In the genomic region with DNA sequence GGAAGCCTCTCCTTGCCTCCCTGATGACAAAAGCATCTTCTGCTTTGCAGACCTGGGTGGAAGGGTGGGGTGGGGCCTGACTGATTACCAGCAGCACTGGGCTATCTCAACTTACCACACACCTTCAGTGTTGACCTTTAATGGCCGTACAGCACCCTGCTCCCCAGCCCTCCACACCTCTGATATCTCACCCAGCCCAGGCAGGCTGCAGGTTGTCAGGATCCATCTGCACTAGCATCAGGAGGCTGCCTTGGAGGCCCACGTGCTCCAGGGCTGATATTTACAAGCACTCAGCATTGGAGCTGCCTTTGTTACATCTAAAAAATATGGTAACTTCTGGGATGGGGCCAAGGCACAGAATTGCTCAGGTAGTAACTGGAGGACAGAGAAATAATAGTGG, we compare ENCODE assay signal across 14 cellular contexts.
DNase-seq lines count a peak whose midpoint lies in the region; ATAC-seq and TF ChIP-seq lines count a peak whose summit lies in the region.
"Had no signal": no experiment of that assay in that cellular context is flagged by ENCODE, and none has a peak within 500 bp of the region (broad histone marks: within the 10 kb centered on the region; RNA-seq: fewer than 3 reads in every experiment).

No MANE protein-coding gene starts in this region.

- DNase-seq in cardiac septum (ENCODE audit: low spot score) = peak; percentile 5
- DNase-seq in heart right ventricle = no peak
- peak; percentile 37 for DNase-seq in SK-N-DZ (ENCODE audit: low spot score)
- DNase-seq in erythroblast (lab: John Stamatoyannopoulos, UW) = peak; percentile 15 to 60
- no peak for DNase-seq in H7
- DNase-seq: ACHN; C1 segment of cervical spinal cord; Calu3; CD4-positive, alpha-beta T cell; DMS79; HCEC 1CT had no signal

- intact Hi-C loops in cardiac septum (cut with DNase I) = no loop called here
- intact Hi-C loops in heart right ventricle (cut with DNase I) = no loop called here

- ATAC-seq in heart right ventricle (no peak), GM18519 (IDR thresholded peaks at IDR 0.05; ENCODE audit: low FRiP score, unreplicated experiment) (no peak), SK-N-SH treated with all-trans-retinoic acid at 6 μM for 48 hours (no peak)
- ATAC-seq: HepG2 had no signal

- peaks cover 0 to 8% (median 0%) of the 10 kb centered on the region in 9 donors for H3K4me1 ChIP-seq in heart right ventricle

- H3K27me3 ChIP-seq in heart right ventricle (no peaks in the 10 kb centered on the region), H7 (ENCODE audit: control insufficient read depth, insufficient read depth, low read length) (no peaks in the 10 kb centered on the region)

- no peaks in the 10 kb centered on the region for H3K9me3 ChIP-seq in heart right ventricle

- 64 to 73% methylated on average over 2 of the region's 2 CpGs for WGBS in heart right ventricle, 2 donors

- no peak for TF ChIP-seq CTCF in heart right ventricle (IDR thresholded peaks at IDR 0.05)

- H3K4me3 ChIP-seq in heart right ventricle (no peak overlapping the region), H7 (ENCODE audit: insufficient read depth, low read depth, low read length) (no peak overlapping the region)

- TF ChIP-seq POLR2A in erythroblast (IDR thresholded peaks at IDR 0.05; ENCODE audit: low read length) = no peak

- no peaks in the 10 kb centered on the region for H3K36me3 ChIP-seq in heart right ventricle
- no peaks in the 10 kb centered on the region for H3K36me3 ChIP-seq in H7 (replicated peaks; ENCODE audit: control insufficient read depth, insufficient read depth, low read length)

- H3K27ac ChIP-seq in heart right ventricle = no peak overlapping the region

TF ChIP-seq in SK-N-SH treated with all-trans-retinoic acid at 6 μM for 48 hours, 23 proteins besides CTCF, POLR2A, EP300 and RAD21:
- no peak for TF ChIP-seq CSDC2 (CRISPR knock-in tag; IDR thresholded peaks at IDR 0.05)
- no peak for TF ChIP-seq TOX (CRISPR knock-in tag; IDR thresholded peaks at IDR 0.05; ENCODE audit: borderline replicate concordance)
- TF ChIP-seq, protein P1, sequence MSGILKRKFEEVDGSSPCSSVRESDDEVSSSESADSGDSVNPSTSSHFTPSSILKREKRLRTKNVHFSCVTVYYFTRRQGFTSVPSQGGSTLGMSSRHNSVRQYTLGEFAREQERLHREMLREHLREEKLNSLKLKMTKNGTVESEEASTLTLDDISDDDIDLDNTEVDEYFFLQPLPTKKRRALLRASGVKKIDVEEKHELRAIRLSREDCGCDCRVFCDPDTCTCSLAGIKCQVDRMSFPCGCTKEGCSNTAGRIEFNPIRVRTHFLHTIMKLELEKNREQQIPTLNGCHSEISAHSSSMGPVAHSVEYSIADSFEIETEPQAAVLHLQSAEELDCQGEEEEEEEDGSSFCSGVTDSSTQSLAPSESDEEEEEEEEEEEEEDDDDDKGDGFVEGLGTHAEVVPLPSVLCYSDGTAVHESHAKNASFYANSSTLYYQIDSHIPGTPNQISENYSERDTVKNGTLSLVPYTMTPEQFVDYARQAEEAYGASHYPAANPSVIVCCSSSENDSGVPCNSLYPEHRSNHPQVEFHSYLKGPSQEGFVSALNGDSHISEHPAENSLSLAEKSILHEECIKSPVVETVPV (CRISPR knock-in tag; IDR thresholded peaks at IDR 0.05) = no peak
- TF ChIP-seq GLIS3 (CRISPR knock-in tag; IDR thresholded peaks at IDR 0.05) = no peak
- no peak for TF ChIP-seq ISL1 (CRISPR knock-in tag; IDR thresholded peaks at IDR 0.05)
- TF ChIP-seq RARB (CRISPR knock-in tag; IDR thresholded peaks at IDR 0.05) = no peak
- no peak for TF ChIP-seq ARNTL (CRISPR knock-in tag; IDR thresholded peaks at IDR 0.05; ENCODE audit: borderline replicate concordance, low read depth)
- TF ChIP-seq ZNF70 (CRISPR knock-in tag; IDR thresholded peaks at IDR 0.05) = no peak
- no peak for TF ChIP-seq TCF4 (CRISPR knock-in tag; IDR thresholded peaks at IDR 0.05; ENCODE audit: borderline replicate concordance)
- TF ChIP-seq, protein P2, sequence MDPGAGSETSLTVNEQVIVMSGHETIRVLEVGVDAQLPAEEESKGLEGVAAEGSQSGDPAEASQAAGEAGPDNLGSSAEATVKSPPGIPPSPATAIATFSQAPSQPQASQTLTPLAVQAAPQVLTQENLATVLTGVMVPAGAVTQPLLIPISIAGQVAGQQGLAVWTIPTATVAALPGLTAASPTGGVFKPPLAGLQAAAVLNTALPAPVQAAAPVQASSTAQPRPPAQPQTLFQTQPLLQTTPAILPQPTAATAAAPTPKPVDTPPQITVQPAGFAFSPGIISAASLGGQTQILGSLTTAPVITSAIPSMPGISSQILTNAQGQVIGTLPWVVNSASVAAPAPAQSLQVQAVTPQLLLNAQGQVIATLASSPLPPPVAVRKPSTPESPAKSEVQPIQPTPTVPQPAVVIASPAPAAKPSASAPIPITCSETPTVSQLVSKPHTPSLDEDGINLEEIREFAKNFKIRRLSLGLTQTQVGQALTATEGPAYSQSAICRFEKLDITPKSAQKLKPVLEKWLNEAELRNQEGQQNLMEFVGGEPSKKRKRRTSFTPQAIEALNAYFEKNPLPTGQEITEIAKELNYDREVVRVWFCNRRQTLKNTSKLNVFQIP (CRISPR knock-in tag; IDR thresholded peaks at IDR 0.05; ENCODE audit: borderline replicate concordance, low read depth) = no peak

Comparison
In these comparisons a context has a peak if more than half of its experiments do, and no peak if none do; other contexts are left out.
1. DNase-seq: peak in cardiac septum (single experiment), SK-N-DZ (single experiment) and erythroblast (2 of 2); none in heart right ventricle (0 of 2) and H7 (single experiment).